In genomic region chr18:73315381-73315780, GRCh38 we compare ENCODE assay signal across 19 cellular contexts.
DNase-seq lines count a peak whose midpoint lies in the region; ATAC-seq and TF ChIP-seq lines count a peak whose summit lies in the region.
"Had no signal": no experiment of that assay in that cellular context is flagged by ENCODE, and none has a peak within 500 bp of the region (broad histone marks: within the 10 kb centered on the region; RNA-seq: fewer than 3 reads in every experiment).

No MANE protein-coding gene starts in this region.

- no peak for TF ChIP-seq CTCF in 22Rv1 (IDR thresholded peaks at IDR 0.05)
- no peak for TF ChIP-seq CTCF in heart left ventricle (IDR thresholded peaks at IDR 0.05)
- TF ChIP-seq CTCF in left lung (IDR thresholded peaks at IDR 0.05) = no peak

- H3K27me3 ChIP-seq in heart left ventricle (no peaks in the 10 kb centered on the region), left lung (no peaks in the 10 kb centered on the region)

- H3K9me3 ChIP-seq in heart left ventricle = peaks cover 0 to 6% (median 0%) of the 10 kb centered on the region in 12 donors
- H3K9me3 ChIP-seq in left lung = no peaks in the 10 kb centered on the region

- ATAC-seq in heart left ventricle (peak in 3 of 4 donors; percentile 58 to 67 (median 64)), left lung (peak; percentile 57), HG03457 (IDR thresholded peaks at IDR 0.05; ENCODE audit: unreplicated experiment) (no peak)
- ATAC-seq: GM12878, GM23338, HCT116 had no signal

- intact Hi-C loops in heart left ventricle (cut with DNase I) (no loop called here), left lung (cut with DNase I) (no loop called here)

- no peak for TF ChIP-seq POLR2A in heart left ventricle (IDR thresholded peaks at IDR 0.05)

- H3K36me3 ChIP-seq in heart left ventricle (no peaks in the 10 kb centered on the region), left lung (no peaks in the 10 kb centered on the region)

- DNase-seq in DMS53 (lab: John Stamatoyannopoulos, UW) = peak; percentile 37
- no peak for DNase-seq in DMS53 treated with DMSO at 0.1 percent for 48 hours (lab: John Stamatoyannopoulos, UW; ENCODE audit: unreplicated experiment)
- no peak for DNase-seq in heart left ventricle
- DNase-seq in left lung = no peak
- DNase-seq in NCI-H69 (lab: John Stamatoyannopoulos, UW) = no peak
- DNase-seq: 8988T; C1 segment of cervical spinal cord; Calu3; CD4-positive, alpha-beta memory T cell; COR-L47; DMS79; EL; GDM1; H9 had no signal

- H3K4me1 ChIP-seq in heart left ventricle (peaks cover 0 to 22% (median 0%) of the 10 kb centered on the region in 12 donors), left lung (no peaks in the 10 kb centered on the region)

- H3K27ac ChIP-seq in 22Rv1 = peak overlapping the region; percentile 81; the same call in 1 of the 2 replicates
- peak overlapping the region in 7 of 12 donors; percentile 14 to 80 (median 56) for H3K27ac ChIP-seq in heart left ventricle
- H3K27ac ChIP-seq in left lung = no peak overlapping the region

- H3K4me3 ChIP-seq in heart left ventricle (no peak overlapping the region), left lung (no peak overlapping the region)
- H3K4me3 ChIP-seq: GM12878, GM23338 had no signal

Comparison
In these comparisons a context has a peak if more than half of its experiments do, and no peak if none do; other contexts are left out.
1. H3K27ac ChIP-seq: peak in 22Rv1 (single experiment) and heart left ventricle (7 of 12); none in left lung (0 of 2).